In the genomic region with DNA sequence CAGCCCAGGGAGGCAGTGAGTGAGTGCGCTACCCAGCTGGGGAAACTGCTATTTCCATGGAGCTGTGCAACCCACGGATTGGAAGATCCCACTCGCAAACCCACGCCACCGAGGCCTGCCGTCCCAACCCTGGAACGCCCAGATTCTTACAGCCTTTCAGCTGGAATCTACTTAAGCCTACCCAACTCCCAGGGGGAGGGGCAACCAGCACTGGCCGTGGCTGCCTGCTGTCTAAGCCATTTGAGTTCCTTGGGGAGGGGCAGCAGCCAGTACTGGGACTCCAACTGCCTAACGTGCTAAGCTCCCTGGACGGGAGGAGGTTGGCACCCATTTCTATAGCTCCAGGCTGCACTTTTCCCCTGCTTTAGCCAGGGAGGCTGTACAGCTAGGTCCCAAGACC, we compare ENCODE assay signal across 26 cellular contexts.
"Had no signal": no experiment of that assay in that cellular context is flagged by ENCODE, and none has a peak within 500 bp of the region (broad histone marks: within the 10 kb centered on the region; RNA-seq: fewer than 3 reads in every experiment).

No MANE protein-coding gene starts in this region.

- H3K27me3 Mint-ChIP-seq: naive B cell; natural killer cell treated with Interleukin-12 subunit alpha and Interleukin-12 subunit beta and Interleukin-15 and Interleukin-18, amount 100 ng/mL, for 72 hours; stimulated activated naive B cell treated with anti-CD40 and anti-IgM and Interleukin-4, amounts not matched to agents 10 μg/mL and 1 μg/mL and 100 μg/mL, for 72 hours; stimulated activated naive CD8-positive, alpha-beta T cell treated with anti-CD3 and anti-CD28 coated beads, Interleukin-15, Interleukin-2, amounts not matched to agents 100 ng/mL and 50 ng/mL, for 24 hours; type B pancreatic cell had no signal

- H3K27ac Mint-ChIP-seq: mesothelial cell of epicardium; naive B cell; natural killer cell treated with Interleukin-12 subunit alpha and Interleukin-12 subunit beta and Interleukin-15 and Interleukin-18, amount 100 ng/mL, for 72 hours; stimulated activated naive B cell treated with anti-CD40 and anti-IgM and Interleukin-4, amounts not matched to agents 10 μg/mL and 1 μg/mL and 100 μg/mL, for 72 hours; stimulated activated naive CD8-positive, alpha-beta T cell treated with anti-CD3 and anti-CD28 coated beads, Interleukin-15, Interleukin-2, amounts not matched to agents 100 ng/mL and 50 ng/mL, for 24 hours; type B pancreatic cell had no signal

- H3K4me3 ChIP-seq: hepatocyte, left ventricle myocardium inferior, lung, pancreas, prostate gland, skin epidermis, suprapubic skin, thoracic aorta, tibial artery, uterus had no signal

- H2AFZ ChIP-seq: hepatocyte had no signal

- H3K27me3 ChIP-seq: hepatocyte, pancreas, suprapubic skin, tibial artery, uterus had no signal

- H3K36me3 ChIP-seq: pancreas, prostate gland, uterus had no signal

- H3K9me3 ChIP-seq: pancreas, prostate gland had no signal

- ATAC-seq: natural killer cell treated with Interleukin-12 subunit alpha and Interleukin-12 subunit beta and Interleukin-15 and Interleukin-18, amount 100 ng/mL, for 72 hours; pancreas; right cardiac atrium; sciatic nerve; stimulated activated naive B cell treated with anti-CD40 and anti-IgM and Interleukin-4, amounts not matched to agents 10 μg/mL and 1 μg/mL and 100 μg/mL, for 72 hours had no signal

- H3K27ac ChIP-seq: hepatocyte, left ventricle myocardium inferior, pancreas, prostate gland, skin epidermis, suprapubic skin, thoracic aorta, tibial artery, uterus had no signal

- H3K4me1 ChIP-seq: pancreas, prostate gland, uterus had no signal

- H3K4me3 Mint-ChIP-seq: mesothelial cell of epicardium; natural killer cell treated with Interleukin-12 subunit alpha and Interleukin-12 subunit beta and Interleukin-15 and Interleukin-18, amount 100 ng/mL, for 72 hours; stimulated activated naive B cell treated with anti-CD40 and anti-IgM and Interleukin-4, amounts not matched to agents 10 μg/mL and 1 μg/mL and 100 μg/mL, for 72 hours; stimulated activated naive CD8-positive, alpha-beta T cell treated with anti-CD3 and anti-CD28 coated beads, Interleukin-15, Interleukin-2, amounts not matched to agents 100 ng/mL and 50 ng/mL, for 24 hours; type B pancreatic cell had no signal

- DNase-seq: islet precursor cell; left ventricle myocardium inferior; mesendoderm; naive B cell; nucleus accumbens; retina; right cardiac atrium; stimulated activated CD4-positive, alpha-beta T cell treated with anti-CD3 and anti-CD28 coated beads, Interleukin-12 subunit alpha, Interleukin-12 subunit beta, amount 100 ng/mL, for 4 hours; stimulated activated CD4-positive, alpha-beta T cell treated with anti-CD3 and anti-CD28 coated beads, Interleukin-15, amount 100 ng/mL, for 24 hours; stimulated activated CD4-positive, alpha-beta T cell treated with anti-CD3 and anti-CD28 coated beads, Interleukin-2, amount 100 ng/mL, for 24 hours; stimulated activated CD4-positive, alpha-beta T cell treated with anti-CD3 and anti-CD28 coated beads, Interleukin-4, amount 100 ng/mL, for 1 hour; stimulated activated naive B cell treated with anti-CD40 and anti-IgM and Interleukin-4, amounts not matched to agents 10 μg/mL and 1 μg/mL and 100 μg/mL, for 72 hours; tibial artery; uterus had no signal

- H3K4me2 ChIP-seq: hepatocyte had no signal
